32 cellular contexts compared by ENCODE assay signal in the genomic region with DNA sequence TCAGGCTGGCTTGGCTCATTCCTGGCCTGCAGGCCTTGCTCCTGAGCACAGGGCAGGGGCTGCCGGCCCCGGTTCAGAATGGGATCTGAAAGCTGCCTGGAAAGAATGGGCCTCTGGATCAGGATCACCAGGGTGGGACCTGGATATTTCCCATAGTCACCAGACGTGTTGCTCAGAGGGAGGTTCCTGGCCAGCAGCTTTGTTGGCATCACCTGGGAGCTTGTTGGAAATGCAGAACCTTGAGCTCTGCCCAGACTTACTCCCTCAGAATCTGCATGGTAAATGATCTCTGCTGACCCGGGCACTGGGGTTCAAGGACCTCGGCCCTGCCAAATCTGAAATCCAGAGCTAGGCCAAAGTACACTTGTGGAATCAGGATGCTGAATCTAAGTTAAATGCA. TPM values are rescaled to one million over a fixed set of nuclear protein-coding genes. Genes with fewer than 3 reads are reported as not detected.
DNase-seq lines count a peak whose midpoint lies in the region; ATAC-seq, FAIRE-seq and TF ChIP-seq lines count a peak whose summit lies in the region.
"Had no signal": no experiment of that assay in that cellular context is flagged by ENCODE, and none has a peak within 500 bp of the region (broad histone marks: within the 10 kb centered on the region; RNA-seq: fewer than 3 reads in every experiment).

No MANE protein-coding gene starts in this region.

- H3K27me3 ChIP-seq in breast epithelium: no peaks in the 10 kb centered on the region
- H3K27me3 ChIP-seq in mammary epithelial cell (ENCODE audit: insufficient read depth, low read length): no peaks in the 10 kb centered on the region
- no peaks in the 10 kb centered on the region for H3K27me3 ChIP-seq in pancreas
- H3K27me3 ChIP-seq: heart right ventricle, MG63, transverse colon had no signal

- TF ChIP-seq CTCF in breast epithelium (IDR thresholded peaks at IDR 0.05): no peak
- TF ChIP-seq CTCF in mammary epithelial cell (conservative IDR thresholded peaks at IDR 0.05 in 1 of 2, IDR thresholded peaks at IDR 0.05 in 1 of 2; ENCODE audit: extremely low read depth in 1 of 2, insufficient read depth in 1 of 2, low read depth in 1 of 2, low read length in 2 of 2): no peak
- TF ChIP-seq CTCF in pancreas (IDR thresholded peaks at IDR 0.05): no peak

- CTCF ChIA-PET in mammary epithelial cell (lab: Charles Lee; ENCODE audit: low non-redundant PET): no interaction called here
- CTCF ChIA-PET in activated naive CD4-positive, alpha-beta T cell treated with anti-CD3 and anti-CD28 coated beads for 36 hours (lab: Charles Lee): interaction anchor here (3.1 kb wide), 1 partner anchor 93 kb away, joined by 11 read pairs; no protein-coding TSS in a partner anchor

- in situ Hi-C loops in mammary epithelial cell (cut with MboI; ENCODE audit: low sequenced_read_pairs in 2 of 2): no loop called here

- H3K4me3 ChIP-seq in breast epithelium (no peak overlapping the region), mammary epithelial cell (replicated peaks in 1 of 3; ENCODE audit: insufficient read depth in 1 of 3, low read depth in 2 of 3, low read length in 3 of 3) (no peak overlapping the region), pancreas (no peak overlapping the region)
- H3K4me3 ChIP-seq: esophagus squamous epithelium, heart right ventricle, MG63, transverse colon had no signal

- H3K4me1 ChIP-seq in breast epithelium: no peaks in the 10 kb centered on the region
- peaks cover 10% of the 10 kb centered on the region for H3K4me1 ChIP-seq in mammary epithelial cell (ENCODE audit: insufficient read depth, low read length)
- H3K4me1 ChIP-seq in pancreas: no peaks in the 10 kb centered on the region

- no peak overlapping the region for H3K27ac Mint-ChIP-seq in activated naive CD4-positive, alpha-beta T cell treated with anti-CD3 and anti-CD28 coated beads for 36 hours
- H3K27ac Mint-ChIP-seq: activated T-cell treated with anti-CD3 and anti-CD28 coated beads, Interleukin-2, amount 50 U/mL, for 72 hours; CD4-positive, alpha-beta T cell had no signal

- FAIRE-seq in pancreas (lab: Jason Lieb, UNC): no peak
- FAIRE-seq: frontal cortex, GM18507, GM19239, H54 had no signal

- intact Hi-C loops in breast epithelium (cut with DNase I; ENCODE audit: low total_unique reads) (no loop called here), mammary epithelial cell (cut with micrococcal nuclease) (no loop called here), pancreas (cut with DNase I) (no loop called here)
- intact Hi-C loops in activated naive CD4-positive, alpha-beta T cell treated with anti-CD3 and anti-CD28 coated beads for 36 hours (cut with micrococcal nuclease): no loop called here

- no peak overlapping the region for H2AFZ ChIP-seq in mammary epithelial cell (ENCODE audit: low read depth, low read length)

- H4K20me1 ChIP-seq in mammary epithelial cell (ENCODE audit: insufficient read depth, low read length): no peaks in the 10 kb centered on the region

- no peaks in the 10 kb centered on the region for H3K27me3 Mint-ChIP-seq in activated naive CD4-positive, alpha-beta T cell treated with anti-CD3 and anti-CD28 coated beads for 36 hours (ENCODE audit: low read depth)
- H3K27me3 Mint-ChIP-seq: CD4-positive, alpha-beta T cell; central memory CD8-positive, alpha-beta T cell had no signal

- DNase-seq in breast epithelium (ENCODE audit: low spot score in 2 of 2): no peak
- DNase-seq in mammary epithelial cell: no peak
- peak; percentile 52 for DNase-seq in islet precursor cell
- no peak for DNase-seq in pancreas
- no peak for DNase-seq in GF-D8 (lab: John Stamatoyannopoulos, UW)
- no peak for DNase-seq in activated naive CD4-positive, alpha-beta T cell treated with anti-CD3 and anti-CD28 coated beads for 36 hours
- no peak for DNase-seq in NCI-H69 (lab: John Stamatoyannopoulos, UW)
- no peak for DNase-seq in HPDE6-E6E7 (ENCODE audit: extremely low spot score)
- DNase-seq: 8988T; activated CD4-positive, alpha-beta T cell treated with anti-CD3 and anti-CD28 coated beads, Interleukin-2, amount 50 U/mL, for 4 hours; activated T-cell treated with anti-CD3 and anti-CD28 coated beads, Interleukin-2, amount 50 U/mL, for 72 hours; CD4-positive, alpha-beta T cell; esophagus squamous epithelium; heart right ventricle; KG1; MG63; NCI-H2029 treated with DMSO at 0.1 percent for 48 hours; NCI-H524 treated with DMSO at 0.1 percent for 48 hours; NK-92 treated with Interleukin-12 subunit alpha and Interleukin-12 subunit beta, amount 100 ng/mL, for 24 hours; right cardiac atrium; SK-N-SH; stimulated activated CD4-positive, alpha-beta T cell treated with anti-CD3 and anti-CD28 coated beads, Interleukin-2, amount 100 ng/mL, for 24 hours; stimulated activated CD8-positive, alpha-beta memory T cell treated with anti-CD3 and anti-CD28 coated beads, Interleukin-4, amount 100 ng/mL, for 48 hours; transverse colon had no signal

- H3K4me3 Mint-ChIP-seq in activated naive CD4-positive, alpha-beta T cell treated with anti-CD3 and anti-CD28 coated beads for 36 hours: no peak overlapping the region
- H3K4me3 Mint-ChIP-seq: activated T-cell treated with anti-CD3 and anti-CD28 coated beads, Interleukin-2, amount 50 U/mL, for 72 hours; CD4-positive, alpha-beta T cell; central memory CD8-positive, alpha-beta T cell; neural crest cell had no signal

- no peak for ATAC-seq in pancreas
- ATAC-seq: activated CD4-positive, CD25-positive, alpha-beta regulatory T cell treated with anti-CD3 and anti-CD28 coated beads, Interleukin-2, amount 50 U/mL, for 24 hours; activated T-cell treated with anti-CD3 and anti-CD28 coated beads, Interleukin-2, amount 50 U/mL, for 72 hours; Right ventricle myocardium inferior had no signal

- no peaks in the 10 kb centered on the region for H3K4me1 Mint-ChIP-seq in activated naive CD4-positive, alpha-beta T cell treated with anti-CD3 and anti-CD28 coated beads for 36 hours (ENCODE audit: low read depth)
- H3K4me1 Mint-ChIP-seq: central memory CD8-positive, alpha-beta T cell had no signal

- no TSS peak for BruUV-seq in mammary epithelial cell (replicated peaks; lab: Mats Ljungman, UMichigan)

- no peaks in the 10 kb centered on the region for H3K79me2 ChIP-seq in mammary epithelial cell (ENCODE audit: insufficient read depth, low read length)

- no peak for TF ChIP-seq POLR2A in breast epithelium (IDR thresholded peaks at IDR 0.05)

- dilution Hi-C loops in mammary epithelial cell (cut with HindIII; ENCODE audit: low sequenced_read_pairs): no loop called here

- H3K36me3 ChIP-seq in breast epithelium: no peaks in the 10 kb centered on the region
- H3K36me3 ChIP-seq in mammary epithelial cell (ENCODE audit: insufficient read depth, low read length): no peaks in the 10 kb centered on the region
- H3K36me3 ChIP-seq in pancreas: no peaks in the 10 kb centered on the region
- H3K36me3 ChIP-seq: esophagus squamous epithelium, heart right ventricle, MG63, transverse colon had no signal

- no peak overlapping the region for H3K4me2 ChIP-seq in mammary epithelial cell (ENCODE audit: insufficient read depth, low read depth, low read length)
- H3K4me2 ChIP-seq: SK-N-SH had no signal

- WGBS in mammary epithelial cell (ENCODE audit: low coverage, missing lambda C conversion rate): 68% methylated on average over 5 of the region's 5 CpGs
- 77 to 82% methylated on average over 5 of the region's 5 CpGs for WGBS in pancreas, 2 donors

- H3K9me3 Mint-ChIP-seq in activated naive CD4-positive, alpha-beta T cell treated with anti-CD3 and anti-CD28 coated beads for 36 hours: no peaks in the 10 kb centered on the region
- H3K9me3 Mint-ChIP-seq: CD4-positive, alpha-beta T cell had no signal

- no peaks in the 10 kb centered on the region for H3K36me3 Mint-ChIP-seq in activated naive CD4-positive, alpha-beta T cell treated with anti-CD3 and anti-CD28 coated beads for 36 hours (ENCODE audit: low read depth)

- H3K9ac ChIP-seq in mammary epithelial cell (ENCODE audit: insufficient read depth, low read length): no peak overlapping the region
- H3K9ac ChIP-seq: SK-N-SH had no signal

- H3K27ac ChIP-seq in breast epithelium: peak overlapping the region; percentile 77
- no peak overlapping the region for H3K27ac ChIP-seq in mammary epithelial cell (ENCODE audit: insufficient read depth, low read depth, low read length)
- H3K27ac ChIP-seq in pancreas: peak overlapping the region in 3 of 4 donors; percentile 41 to 80 (median 53)
- H3K27ac ChIP-seq: heart right ventricle had no signal

- no peaks in the 10 kb centered on the region for H3K9me3 ChIP-seq in breast epithelium
- H3K9me3 ChIP-seq in mammary epithelial cell (replicated peaks; ENCODE audit: insufficient read depth, low read length): no peaks in the 10 kb centered on the region
- H3K9me3 ChIP-seq in pancreas: no peaks in the 10 kb centered on the region
- H3K9me3 ChIP-seq: esophagus squamous epithelium, heart right ventricle, MG63, SK-N-SH, transverse colon had no signal

RNA-seq across cellular contexts. Expression of a gene that starts 29.5 kb away (rescaled TPM):
- total RNA-seq in breast epithelium (10 to 100 TPM; 13.4 to 22.5 (median 20.0) TPM), mammary epithelial cell (10 to 100 TPM; 13.9 to 18.8 TPM), pancreas (1 to 10 TPM; 4.6 to 8.4 (median 6.3) TPM)
- polyA plus RNA-seq in mammary epithelial cell (13.6 TPM), pancreas (10 to 100 TPM in 1 of 2 donors, 1 to 10 TPM in 1; 7.8 to 12.2 TPM)
- polyA minus RNA-seq in mammary epithelial cell: 4.2 TPM
- 10 to 100 TPM; 13.2 to 14.4 TPM for total RNA-seq in activated naive CD4-positive, alpha-beta T cell treated with anti-CD3 and anti-CD28 coated beads for 36 hours

RNA-seq across cellular contexts. Expression of a gene that starts 48.9 kb away (rescaled TPM):
- total RNA-seq in breast epithelium: 100 to 1,000 TPM in 1 of 3 donors, 10 to 100 TPM in 2; 64.0 to 140 (median 75.0) TPM
- 1 to 10 TPM in 1 of 2 donors, not detected in 1; 1.8 TPM for total RNA-seq in mammary epithelial cell
- not detected for polyA plus RNA-seq in mammary epithelial cell
- polyA minus RNA-seq in mammary epithelial cell: not detected
- total RNA-seq in pancreas: 10 to 100 TPM in 3 of 6 donors, 1 to 10 TPM in 3; 4.9 to 30.7 (median 10.6) TPM
- polyA plus RNA-seq in pancreas: 100 to 1,000 TPM in 1 of 2 donors, 10 to 100 TPM in 1; 40.6 to 129 TPM
- under 1 TPM; 0.17 to 0.36 TPM for total RNA-seq in activated naive CD4-positive, alpha-beta T cell treated with anti-CD3 and anti-CD28 coated beads for 36 hours
